10 cellular contexts compared by ENCODE assay signal in genomic region chr11:22521226-22521625, GRCh38.
DNase-seq lines count a peak whose midpoint lies in the region; ATAC-seq and TF ChIP-seq lines count a peak whose summit lies in the region.
"Had no signal": no experiment of that assay in that cellular context is flagged by ENCODE, and none has a peak within 500 bp of the region (broad histone marks: within the 10 kb centered on the region; RNA-seq: fewer than 3 reads in every experiment).

No MANE protein-coding gene starts in this region.

- H3K27ac Mint-ChIP-seq in WTC11 = no peak overlapping the region
- H3K27ac Mint-ChIP-seq in nephron progenitor cell = no peak overlapping the region

- POLR2A ChIA-PET in WTC11 (lab: Charles Lee) = no interaction called here

- DNase-seq in NCI-H82 (lab: John Stamatoyannopoulos, UW) (peak; percentile 5), NCI-H82 treated with DMSO at 0.1 percent for 48 hours (lab: John Stamatoyannopoulos, UW; ENCODE audit: unreplicated experiment) (no peak), WTC11 (ENCODE audit: low spot score) (no peak), renal cortical epithelial cell (ENCODE audit: low read depth) (peak; percentile 93), nephron progenitor cell (no peak), SIG-M5 treated with dmso at 0.1 percent for 504 hours (lab: John Stamatoyannopoulos, UW; ENCODE audit: unreplicated experiment) (no peak), NCI-H2196 (lab: John Stamatoyannopoulos, UW; ENCODE audit: unreplicated experiment) (no peak)
- DNase-seq: effector memory CD4-positive, alpha-beta T cell; PC-9 had no signal

- TF ChIP-seq CTCF in WTC11 (IDR thresholded peaks at IDR 0.05) = no peak
- no peak for TF ChIP-seq CTCF in nephron progenitor cell (IDR thresholded peaks at IDR 0.05)

- H3K4me1 Mint-ChIP-seq in WTC11 = no peaks in the 10 kb centered on the region
- peaks cover 10% of the 10 kb centered on the region for H3K4me1 Mint-ChIP-seq in nephron progenitor cell

- CTCF ChIA-PET in WTC11 (lab: Charles Lee) = no interaction called here

- H3K9me3 Mint-ChIP-seq in WTC11 (no peaks in the 10 kb centered on the region), nephron progenitor cell (peaks cover 5% of the 10 kb centered on the region)

- H3K4me3 Mint-ChIP-seq in WTC11 (no peak overlapping the region), nephron progenitor cell (no peak overlapping the region)

- ATAC-seq in HG03135 (IDR thresholded peaks at IDR 0.05; ENCODE audit: unreplicated experiment) (peak; percentile 77), WTC11 (peak; percentile 51; the same call in 1 of the 2 replicates)

- H3K27me3 Mint-ChIP-seq in WTC11 (ENCODE audit: low read depth) (no peaks in the 10 kb centered on the region), nephron progenitor cell (ENCODE audit: low read depth, poor library complexity) (no peaks in the 10 kb centered on the region)

- H3K36me3 Mint-ChIP-seq in WTC11 (no peaks in the 10 kb centered on the region), nephron progenitor cell (ENCODE audit: low read depth) (no peaks in the 10 kb centered on the region)

TF ChIP-seq in WTC11, 78 proteins besides CTCF, POLR2A, EP300 and RAD21:
- peak; percentile 53; the same call in 1 of the 2 replicates for TF ChIP-seq USF2 (CRISPR knock-in tag; IDR thresholded peaks at IDR 0.05)
- no peak for TF ChIP-seq GTF2I (CRISPR knock-in tag; conservative IDR thresholded peaks at IDR 0.05)

Comparison
In these comparisons a context has a peak if more than half of its experiments do, and no peak if none do; other contexts are left out.
1. DNase-seq: peak in NCI-H82 (single experiment) and renal cortical epithelial cell (single experiment); none in NCI-H82 treated with DMSO at 0.1 percent for 48 hours (single experiment), WTC11 (single experiment), nephron progenitor cell (single experiment), SIG-M5 treated with dmso at 0.1 percent for 504 hours (single experiment) and NCI-H2196 (single experiment).